1 cellular context compared by ENCODE assay signal in the genomic region with DNA sequence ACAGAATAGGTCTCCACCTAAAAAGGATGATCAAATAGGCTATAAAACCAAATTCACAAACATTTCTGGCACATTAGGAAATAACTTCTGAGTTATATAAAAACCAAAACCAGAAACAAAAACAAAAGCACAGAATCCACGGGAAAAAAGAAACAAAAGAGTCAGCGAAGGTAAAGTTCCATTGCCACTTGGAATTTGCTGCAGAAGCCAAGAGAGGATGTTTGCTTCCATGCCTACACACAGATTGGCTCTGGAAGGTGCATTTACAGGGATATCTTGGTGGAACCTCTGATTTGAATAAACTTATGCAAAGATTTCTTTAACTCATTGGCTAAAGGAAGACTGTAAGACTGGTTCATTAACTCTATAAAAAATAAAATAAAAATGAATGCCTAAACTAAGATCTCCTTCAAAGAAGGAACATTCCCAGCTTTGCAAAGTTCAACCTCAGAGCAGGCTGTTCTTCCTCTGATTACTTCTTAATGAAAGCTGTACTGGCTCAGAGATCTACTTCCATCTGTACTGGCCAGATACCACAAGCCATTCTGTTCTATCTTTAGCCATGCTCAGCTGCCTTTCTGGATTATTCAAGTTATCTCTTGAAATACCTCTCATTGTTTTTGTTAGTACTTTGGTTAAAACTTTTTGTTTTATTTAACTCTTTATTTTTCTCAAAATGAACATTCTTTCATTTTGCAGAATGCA.
TF ChIP-seq lines count a peak whose summit lies in the region.

No MANE protein-coding gene starts in this region.

TF ChIP-seq in IMR-90, 13 proteins besides CTCF, POLR2A, EP300 and RAD21:
- TF ChIP-seq RFX5 (IDR thresholded peaks at IDR 0.05; ENCODE audit: low read depth, low read length) (no peak), BHLHE40 (IDR thresholded peaks at IDR 0.05; ENCODE audit: low read depth, low read length) (no peak), FOS (IDR thresholded peaks at IDR 0.05; ENCODE audit: low read depth, low read length) (no peak), CEBPB (IDR thresholded peaks at IDR 0.05; ENCODE audit: low read depth, low read length) (no peak), MXI1 (IDR thresholded peaks at IDR 0.05; ENCODE audit: borderline replicate concordance, low read depth, low read length) (no peak)
- TF ChIP-seq, protein P1, sequence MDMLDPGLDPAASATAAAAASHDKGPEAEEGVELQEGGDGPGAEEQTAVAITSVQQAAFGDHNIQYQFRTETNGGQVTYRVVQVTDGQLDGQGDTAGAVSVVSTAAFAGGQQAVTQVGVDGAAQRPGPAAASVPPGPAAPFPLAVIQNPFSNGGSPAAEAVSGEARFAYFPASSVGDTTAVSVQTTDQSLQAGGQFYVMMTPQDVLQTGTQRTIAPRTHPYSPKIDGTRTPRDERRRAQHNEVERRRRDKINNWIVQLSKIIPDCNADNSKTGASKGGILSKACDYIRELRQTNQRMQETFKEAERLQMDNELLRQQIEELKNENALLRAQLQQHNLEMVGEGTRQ (IDR thresholded peaks at IDR 0.05; ENCODE audit: low read depth, low read length) = no peak
- TF ChIP-seq, protein P2, sequence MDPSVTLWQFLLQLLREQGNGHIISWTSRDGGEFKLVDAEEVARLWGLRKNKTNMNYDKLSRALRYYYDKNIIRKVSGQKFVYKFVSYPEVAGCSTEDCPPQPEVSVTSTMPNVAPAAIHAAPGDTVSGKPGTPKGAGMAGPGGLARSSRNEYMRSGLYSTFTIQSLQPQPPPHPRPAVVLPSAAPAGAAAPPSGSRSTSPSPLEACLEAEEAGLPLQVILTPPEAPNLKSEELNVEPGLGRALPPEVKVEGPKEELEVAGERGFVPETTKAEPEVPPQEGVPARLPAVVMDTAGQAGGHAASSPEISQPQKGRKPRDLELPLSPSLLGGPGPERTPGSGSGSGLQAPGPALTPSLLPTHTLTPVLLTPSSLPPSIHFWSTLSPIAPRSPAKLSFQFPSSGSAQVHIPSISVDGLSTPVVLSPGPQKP (IDR thresholded peaks at IDR 0.05; ENCODE audit: borderline replicate concordance, low read depth, low read length) = no peak
TF ChIP-seq in IMR-90: peak in this region for 0.
